8 cellular contexts compared by ENCODE assay signal in the genomic region with DNA sequence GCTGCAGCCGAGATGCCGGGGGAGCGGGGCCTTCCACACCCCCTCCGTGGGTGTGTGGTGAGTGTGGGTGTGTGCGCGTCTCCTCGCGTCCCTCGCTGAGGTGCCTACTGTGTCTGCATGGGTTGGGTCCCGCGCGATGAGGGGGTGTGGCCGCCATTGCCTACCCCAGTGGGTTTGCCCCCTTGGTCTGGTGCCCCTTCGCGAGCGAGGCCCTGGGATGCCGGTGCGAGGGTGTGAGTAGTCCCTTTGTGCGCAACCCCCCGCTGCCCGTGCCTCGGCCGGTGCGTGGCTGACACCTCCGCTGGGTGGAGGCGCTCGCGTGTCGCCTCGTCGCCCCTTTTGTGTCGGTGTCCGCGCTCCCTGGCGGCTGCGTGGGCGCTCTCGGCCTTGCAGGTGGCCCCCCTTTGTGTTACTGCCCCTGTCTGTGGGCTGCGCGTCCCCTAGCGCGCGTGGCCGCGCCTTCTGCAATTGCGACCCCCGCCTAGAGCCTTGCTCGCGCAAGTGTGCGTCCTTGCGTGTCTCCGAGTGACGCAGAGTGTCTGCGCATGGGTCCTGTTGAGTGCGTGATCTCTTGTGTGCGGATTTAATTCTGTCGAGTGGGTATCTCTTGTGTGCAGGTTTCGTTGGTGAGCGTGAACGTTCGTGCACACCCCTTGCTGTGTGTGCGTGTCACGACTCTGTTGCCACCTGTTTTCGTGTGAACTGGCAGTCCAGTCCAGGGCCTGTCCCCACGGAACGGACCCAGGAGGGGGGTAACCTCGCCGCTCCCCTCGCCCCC. TPM values are rescaled to one million over a fixed set of nuclear protein-coding genes. Genes with fewer than 3 reads are reported as not detected.
DNase-seq lines count a peak whose midpoint lies in the region; FAIRE-seq and TF ChIP-seq lines count a peak whose summit lies in the region.

No MANE protein-coding gene starts in this region.

- H3K9me3 Mint-ChIP-seq in HFFc6 = no peaks in the 10 kb centered on the region

- H3K9ac ChIP-seq in mesendoderm (ENCODE audit: low read length) = peak overlapping the region; percentile 67

- TF ChIP-seq CTCF in HFFc6 (IDR thresholded peaks at IDR 0.05) = peak; percentile 42

- H3K27ac Mint-ChIP-seq in HFFc6 = peak overlapping the region; percentile 96

- H3K4me1 ChIP-seq in mesendoderm (ENCODE audit: control insufficient read depth, low read depth, low read length) = no peaks in the 10 kb centered on the region

- H3K27me3 Mint-ChIP-seq in HFFc6 (ENCODE audit: insufficient read depth) = peaks cover 4% of the 10 kb centered on the region; the same call in 1 of the 2 replicates

- H2AK5ac ChIP-seq in mesendoderm (ENCODE audit: low read length) = no peak overlapping the region

- peak overlapping the region; percentile 100 for H3K4me3 Mint-ChIP-seq in HFFc6

- peak overlapping the region; percentile 33 for H3K4me3 ChIP-seq in mesendoderm (ENCODE audit: low read length)

- DNase-seq in GM12892 (ENCODE audit: insufficient read length) (no peak), HFFc6 (no peak), NCI-H1105 treated with DMSO at 0.1 percent for 48 hours (lab: John Stamatoyannopoulos, UW) (peak; percentile 52), mesendoderm (no peak), HuH-7.5 (ENCODE audit: low spot score) (no peak)
- peak; percentile 48 to 49 for DNase-seq in activated CD4-positive, alpha-beta T cell treated with anti-CD3 and anti-CD28 coated beads, Interleukin-2, amount 50 U/mL, for 4 hours
- DNase-seq in effector CD8-positive, alpha-beta T cell (lab: John Stamatoyannopoulos, UW) = peak; percentile 73
- peak; percentile 40 to 43 for DNase-seq in stimulated activated CD8-positive, alpha-beta memory T cell treated with anti-CD3 and anti-CD28 coated beads, Interleukin-15, amount 100 ng/mL, for 48 hours (ENCODE audit: low read depth in 2 of 2)

- peak overlapping the region; percentile 17 for H3K23ac ChIP-seq in mesendoderm (ENCODE audit: low read length)

- H2BK5ac ChIP-seq in mesendoderm (ENCODE audit: low read length) = no peak overlapping the region

- H3K4ac ChIP-seq in mesendoderm (ENCODE audit: low read depth, low read length) = no peak overlapping the region

- no peak overlapping the region for H4K5ac ChIP-seq in mesendoderm (ENCODE audit: low read length)

- H3K56ac ChIP-seq in mesendoderm (ENCODE audit: low read length) = peak overlapping the region; percentile 93

- H3K4me1 Mint-ChIP-seq in HFFc6 (ENCODE audit: low read depth) = peaks cover 59% of the 10 kb centered on the region

- TF ChIP-seq POLR2A in GM12892 (IDR thresholded peaks at IDR 0.05; ENCODE audit: low read depth, low read length) = no peak

- H3K27ac ChIP-seq in mesendoderm (ENCODE audit: low read depth, low read length) = no peak overlapping the region

- H3K79me2 ChIP-seq in mesendoderm (ENCODE audit: control insufficient read depth, insufficient read depth, low read length) = peaks cover 5% of the 10 kb centered on the region

- FAIRE-seq in GM12892 (lab: Jason Lieb, UNC) = peak; percentile 67

- H3K36me3 Mint-ChIP-seq in HFFc6 (ENCODE audit: low read depth) = peaks cover 5% of the 10 kb centered on the region; the same call in 1 of the 2 replicates

- H2BK120ac ChIP-seq in mesendoderm (ENCODE audit: low read depth, low read length) = no peak overlapping the region

- no CpG with 5 or more reads among the region's 69 CpGs for WGBS in mesendoderm (ENCODE audit: extremely low coverage, insufficient coverage, low lambda C conversion rate)

- H4K8ac ChIP-seq in mesendoderm (ENCODE audit: low read depth, low read length) = no peak overlapping the region

- peak overlapping the region; percentile 56 for H3K4me2 ChIP-seq in mesendoderm (ENCODE audit: low read length)

- peaks cover 9% of the 10 kb centered on the region for H3K79me1 ChIP-seq in mesendoderm (ENCODE audit: low read length)

- H3K18ac ChIP-seq in mesendoderm (ENCODE audit: low read length) = peak overlapping the region; percentile 23

- H2BK15ac ChIP-seq in mesendoderm (replicated peaks; ENCODE audit: low read depth) = no peak overlapping the region

- H3K27me3 ChIP-seq in mesendoderm (ENCODE audit: insufficient read depth, low read length, poor library complexity) = peaks cover 2% of the 10 kb centered on the region

- no peaks in the 10 kb centered on the region for H3K36me3 ChIP-seq in mesendoderm (ENCODE audit: control insufficient read depth, insufficient read depth, low read length)

RNA-seq across cellular contexts. Expression of a gene that starts 0.6 kb away (rescaled TPM):
- polyA plus RNA-seq in GM12892 (2012; ENCODE audit: missing spikeins) = 61.4 TPM
- total RNA-seq in HFFc6 (2021; fragmentation: NEBNext Ultra II Directional; extraction: Animal tissue kit (Norgen Biotek cat#: 25700)) = 100 to 1,000 TPM; 123 to 173 (median 134) TPM
- polyA plus RNA-seq in mesendoderm (2013, experiment 1 of 2) = 19.4 TPM
- 20.7 TPM for polyA plus RNA-seq in mesendoderm (2013, experiment 2 of 2)

RNA-seq across cellular contexts. Expression of a gene that starts 0.7 kb away (rescaled TPM):
- polyA plus RNA-seq in GM12892 (2012; ENCODE audit: missing spikeins) = 26.0 TPM
- total RNA-seq in HFFc6 (2021; fragmentation: NEBNext Ultra II Directional; extraction: Animal tissue kit (Norgen Biotek cat#: 25700)) = 10 to 100 TPM; 24.8 to 33.8 (median 31.1) TPM
- polyA plus RNA-seq in mesendoderm (2013, experiment 1 of 2) = 15.5 TPM
- 15.2 TPM for polyA plus RNA-seq in mesendoderm (2013, experiment 2 of 2)

Comparison
In these comparisons a context has a peak if more than half of its experiments do, and no peak if none do; other contexts are left out.
1. DNase-seq: peak in NCI-H1105 treated with DMSO at 0.1 percent for 48 hours (single experiment), activated CD4-positive, alpha-beta T cell treated with anti-CD3 and anti-CD28 coated beads, Interleukin-2, amount 50 U/mL, for 4 hours (2 of 2), effector CD8-positive, alpha-beta T cell (single experiment) and stimulated activated CD8-positive, alpha-beta memory T cell treated with anti-CD3 and anti-CD28 coated beads, Interleukin-15, amount 100 ng/mL, for 48 hours (2 of 2); none in GM12892 (single experiment), HFFc6 (single experiment), mesendoderm (single experiment) and HuH-7.5 (single experiment).